Comparison of ENCODE assay signal across 23 cellular contexts in genomic region chr5:68181039-68181599, GRCh38. TPM values are rescaled to one million over a fixed set of nuclear protein-coding genes. Genes with fewer than 3 reads are reported as not detected.
DNase-seq lines count a peak whose midpoint lies in the region; ATAC-seq, FAIRE-seq and TF ChIP-seq lines count a peak whose summit lies in the region.
"Had no signal": no experiment of that assay in that cellular context is flagged by ENCODE, and none has a peak within 500 bp of the region (broad histone marks: within the 10 kb centered on the region; RNA-seq: fewer than 3 reads in every experiment).

No MANE protein-coding gene starts in this region.

- DNase-seq in HepG2 (ENCODE audit: low spot score) (no peak), right lobe of liver (no peak), endodermal cell (no peak), keratinocyte (ENCODE audit: low read depth, low spot score) (no peak), OCI-M1 (lab: John Stamatoyannopoulos, UW) (no peak), midbrain (lab: John Stamatoyannopoulos, UW) (no peak), thyroid gland (no peak)
- no peak for DNase-seq in activated effector memory CD4-positive, alpha-beta T cell treated with anti-CD3 and anti-CD28 coated beads, Interleukin-2, amount 50 U/mL, for 16 hours
- DNase-seq: 8988T, ACHN, BE2C, Kasumi-1, MV-4-11, NCI-H1105, NCI-H146, NCI-H2029, NCI-H446 treated with DMSO at 0.1 percent for 48 hours, NCI-H526, Peyer's patch, SHP77 treated with DMSO at 0.1 percent for 48 hours had no signal

- no TSS peak for BruUV-seq in HepG2 (replicated peaks; lab: Mats Ljungman, UMichigan)

- in situ Hi-C loops in HepG2 (cut with HindIII; ENCODE audit: extremely low pct_ligation_motif_present, low pct_unique_long_range_greater_than_20kb) = no loop called here

- H3K4me3 ChIP-seq in HepG2 (replicated peaks in 1 of 3; ENCODE audit: insufficient read depth in 1 of 3, low read depth in 2 of 3, low read length in 3 of 3) = no peak overlapping the region
- no peak overlapping the region for H3K4me3 ChIP-seq in right lobe of liver
- H3K4me3 ChIP-seq in endodermal cell (ENCODE audit: low read length) = no peak overlapping the region
- H3K4me3 ChIP-seq in keratinocyte (ENCODE audit: control insufficient read depth in 2 of 3, extremely low read depth in 1 of 3, insufficient read depth in 2 of 3, low read depth in 1 of 3, low read length in 3 of 3) = no peak overlapping the region
- no peak overlapping the region for H3K4me3 ChIP-seq in thyroid gland (replicated peaks in 1 of 3)
- H3K4me3 ChIP-seq: Peyer's patch, SK-N-MC had no signal

- H3K27ac ChIP-seq in HepG2 (ENCODE audit: extremely low read length, insufficient read depth, low read length) = no peak overlapping the region
- H3K27ac ChIP-seq in right lobe of liver = no peak overlapping the region
- no peak overlapping the region for H3K27ac ChIP-seq in endodermal cell (ENCODE audit: low read depth, low read length)
- H3K27ac ChIP-seq in keratinocyte (ENCODE audit: control insufficient read depth, insufficient read depth, low read length) = no peak overlapping the region
- no peak overlapping the region for H3K27ac ChIP-seq in thyroid gland
- H3K27ac ChIP-seq: SK-N-MC had no signal

- POLR2A ChIA-PET in HepG2 (lab: Yijun Ruan, JAX) = interaction anchor here (3.4 kb wide), 1 partner anchor 35 kb away, joined by 20 read pairs; the partner anchor contains the start of gene PIK3R1

- H3K27me3 Mint-ChIP-seq in endodermal cell (ENCODE audit: insufficient read depth) = peaks cover 7% of the 10 kb centered on the region

- TF ChIP-seq POLR2A in HepG2 (IDR thresholded peaks at IDR 0.05; ENCODE audit: insufficient read depth in 1 of 2, low read depth in 2 of 2, low read length in 2 of 2) (no peak), right lobe of liver (IDR thresholded peaks at IDR 0.05) (no peak), thyroid gland (IDR thresholded peaks at IDR 0.05) (no peak)

- H3K27ac Mint-ChIP-seq in endodermal cell = no peak overlapping the region

- H3K9me3 ChIP-seq in HepG2 (ENCODE audit: low read length) (no peaks in the 10 kb centered on the region), right lobe of liver (no peaks in the 10 kb centered on the region), endodermal cell (ENCODE audit: control insufficient read depth, low read length) (peaks cover 8% of the 10 kb centered on the region), keratinocyte (ENCODE audit: control insufficient read depth, low read depth, low read length) (no peaks in the 10 kb centered on the region), thyroid gland (no peaks in the 10 kb centered on the region)
- H3K9me3 ChIP-seq: BE2C, Peyer's patch had no signal

- H2AFZ ChIP-seq in HepG2 (ENCODE audit: low read length) (no peak overlapping the region), keratinocyte (ENCODE audit: control insufficient read depth, low read length) (no peak overlapping the region)

- TF ChIP-seq EP300 in HepG2 (IDR thresholded peaks at IDR 0.05; ENCODE audit: low read depth in 2 of 2, low read length in 2 of 2) (no peak), HepG2 (CRISPR knock-in tag; IDR thresholded peaks at IDR 0.05; ENCODE audit: borderline replicate concordance) (no peak)

- H3K4me2 ChIP-seq in HepG2 (ENCODE audit: low read depth, low read length) = no peak overlapping the region
- no peak overlapping the region for H3K4me2 ChIP-seq in keratinocyte (ENCODE audit: control insufficient read depth, extremely low read depth, insufficient read depth, low read depth, low read length)

- TF ChIP-seq CTCF in HepG2 (CRISPR knock-in tag; IDR thresholded peaks at IDR 0.05) = no peak
- TF ChIP-seq CTCF in right lobe of liver (IDR thresholded peaks at IDR 0.05) = no peak
- TF ChIP-seq CTCF in endodermal cell (conservative IDR thresholded peaks at IDR 0.05) = peak; percentile 18
- TF ChIP-seq CTCF in keratinocyte (optimal IDR thresholded peaks at IDR 0.05 in 1 of 3, IDR thresholded peaks at IDR 0.05 in 1 of 3, conservative IDR thresholded peaks at IDR 0.05 in 1 of 3; ENCODE audit: extremely low read depth in 1 of 3, insufficient read depth in 2 of 3, low read length in 3 of 3) = no peak
- TF ChIP-seq CTCF in thyroid gland (IDR thresholded peaks at IDR 0.05) = no peak

- H3K9me3 Mint-ChIP-seq in endodermal cell = peaks cover 9% of the 10 kb centered on the region

- intact Hi-C loops in HepG2 (cut with micrococcal nuclease; ENCODE audit: unreplicated experiment) = no loop called here
- intact Hi-C loops in right lobe of liver (cut with DNase I) = no loop called here
- intact Hi-C loops in thyroid gland (cut with DNase I) = no loop called here

- ATAC-seq in HepG2 (no peak), right lobe of liver (no peak)

- no peaks in the 10 kb centered on the region for H4K20me1 ChIP-seq in HepG2 (ENCODE audit: insufficient read depth, low read length)
- no peaks in the 10 kb centered on the region for H4K20me1 ChIP-seq in keratinocyte (ENCODE audit: control insufficient read depth, extremely low read depth, insufficient read depth, low read length)

- H3K36me3 ChIP-seq in HepG2 (replicated peaks in 1 of 2; ENCODE audit: control insufficient read depth in 1 of 2, insufficient read depth in 2 of 2, low read length in 2 of 2) (no peaks in the 10 kb centered on the region), right lobe of liver (no peaks in the 10 kb centered on the region), endodermal cell (ENCODE audit: control insufficient read depth, insufficient read depth, low read length) (no peaks in the 10 kb centered on the region), keratinocyte (ENCODE audit: control insufficient read depth in 2 of 2, extremely low read depth in 1 of 2, insufficient read depth in 2 of 2, low read length in 2 of 2) (no peaks in the 10 kb centered on the region), thyroid gland (no peaks in the 10 kb centered on the region)
- H3K36me3 ChIP-seq: BE2C, Peyer's patch had no signal

- H3K27me3 ChIP-seq in HepG2 (ENCODE audit: control insufficient read depth in 1 of 2, insufficient read depth in 2 of 2, low read length in 2 of 2) (no peaks in the 10 kb centered on the region), right lobe of liver (no peaks in the 10 kb centered on the region), endodermal cell (ENCODE audit: control insufficient read depth, insufficient read depth, low read length, poor library complexity, severe bottlenecking) (no peaks in the 10 kb centered on the region), keratinocyte (ENCODE audit: control insufficient read depth, extremely low read depth, insufficient read depth, low read length) (no peaks in the 10 kb centered on the region), thyroid gland (no peaks in the 10 kb centered on the region)
- H3K27me3 ChIP-seq: BE2C, Peyer's patch had no signal

- dilution Hi-C loops in keratinocyte (cut with MboI; ENCODE audit: extremely low pct_ligation_motif_present, low sequenced_read_pairs) = no loop called here

- no peak overlapping the region for H3K4me3 Mint-ChIP-seq in endodermal cell

- H3K4me1 ChIP-seq in HepG2 (ENCODE audit: insufficient read depth, low read length) = peaks cover 35% of the 10 kb centered on the region
- peaks cover 0 to 15% (median 0%) of the 10 kb centered on the region in 4 donors for H3K4me1 ChIP-seq in right lobe of liver
- no peaks in the 10 kb centered on the region for H3K4me1 ChIP-seq in endodermal cell (ENCODE audit: control insufficient read depth, insufficient read depth, low read length)
- H3K4me1 ChIP-seq in keratinocyte (ENCODE audit: control insufficient read depth, extremely low read depth, insufficient read depth, low read length) = peaks cover 12% of the 10 kb centered on the region
- no peaks in the 10 kb centered on the region for H3K4me1 ChIP-seq in thyroid gland
- H3K4me1 ChIP-seq: BE2C had no signal

- H3K4me1 Mint-ChIP-seq in endodermal cell = peaks cover 10% of the 10 kb centered on the region

- FAIRE-seq in HepG2 (lab: Jason Lieb, UNC) (no peak), keratinocyte (lab: Jason Lieb, UNC) (peak; percentile 29)
- FAIRE-seq: D721Med, H54 had no signal

- 74% methylated on average over 3 of the region's 3 CpGs for WGBS in HepG2 (ENCODE audit: low lambda C conversion rate)
- WGBS in right lobe of liver (ENCODE audit: insufficient coverage, low coverage, low lambda C conversion rate, missing lambda C conversion rate) = 100% methylated on average over 3 of the region's 3 CpGs
- WGBS in endodermal cell (ENCODE audit: insufficient coverage in 1 of 2, insufficient read length in 1 of 2), 2 experiments = 77 to 100% methylated on average over 2 to 3 of the region's 3 CpGs
- 96 to 97% methylated on average over 3 of the region's 3 CpGs for WGBS in thyroid gland, 2 donors

- no peaks in the 10 kb centered on the region for H3K9me1 ChIP-seq in keratinocyte (ENCODE audit: control insufficient read depth, extremely low read depth, insufficient read depth, low read length)

- no peaks in the 10 kb centered on the region for H3K36me3 Mint-ChIP-seq in endodermal cell (ENCODE audit: low read depth)

- no peak overlapping the region for H3K9ac ChIP-seq in HepG2 (ENCODE audit: insufficient read depth, low read depth, low read length)
- H3K9ac ChIP-seq in endodermal cell (ENCODE audit: extremely low read depth, low read length, poor library complexity, severe bottlenecking) = no peak overlapping the region
- H3K9ac ChIP-seq in keratinocyte (ENCODE audit: control insufficient read depth, extremely low read depth, insufficient read depth, low read length) = no peak overlapping the region

- no peaks in the 10 kb centered on the region for H3K79me2 ChIP-seq in HepG2 (ENCODE audit: insufficient read depth, low read length)
- no peaks in the 10 kb centered on the region for H3K79me2 ChIP-seq in keratinocyte (ENCODE audit: control insufficient read depth, insufficient read depth, low read length)

- TF ChIP-seq RAD21 in HepG2 (CRISPR knock-in tag; IDR thresholded peaks at IDR 0.05) = no peak

- CTCF ChIA-PET in HepG2 (lab: Yijun Ruan, JAX; ENCODE audit: low intra/inter-chr PET ratio, low total read pairs) = no interaction called here

RNA-seq across cellular contexts. Expression of gene PIK3R1, which starts 34.4 kb away (rescaled TPM):
- total RNA-seq in HepG2 (2016; rRNA removed; fragmentation: Illumina TruSeq; extraction: Trizol) (21.3 and 26.0 TPM in 2 replicates), right lobe of liver (100 to 1,000 TPM in 2 of 6 experiments, 10 to 100 TPM in 4; 36.3 to 173 (median 72.8) TPM), endodermal cell (10 to 100 TPM; 29.8 to 30.2 TPM), thyroid gland (100 to 1,000 TPM in 1 of 4 donors, 10 to 100 TPM in 3; 86.1 to 107 (median 94.8) TPM)
- total RNA-seq in HepG2 (2016; cell fraction: cytosol; rRNA removed; fragmentation: Illumina TruSeq; extraction: Trizol; ENCODE audit: low read depth) = 15.6 and 18.1 TPM in 2 replicates
- 23.2 and 24.7 TPM in 2 replicates for total RNA-seq in HepG2 (2016; cell fraction: insoluble cytoplasmic fraction; rRNA removed; fragmentation: Illumina TruSeq; extraction: Trizol)
- total RNA-seq in HepG2 (2016; cell fraction: membrane; rRNA removed; fragmentation: Illumina TruSeq; extraction: Trizol) = 8.9 and 10.9 TPM in 2 replicates
- total RNA-seq in HepG2 (2016; cell fraction: nucleus; rRNA removed; fragmentation: Illumina TruSeq; extraction: Trizol) = 42.9 and 43.7 TPM in 2 replicates
- polyA plus RNA-seq in HepG2 (2011; rRNA removed) (6.4 and 8.4 TPM in 2 replicates), keratinocyte (6.6 to 16.7 TPM (median 13.9 TPM) in 3 replicates)
- 3.4 and 4.1 TPM in 2 replicates for polyA plus RNA-seq in HepG2 (2011; cell fraction: cytosol; rRNA removed)
- 4.4 and 7.1 TPM in 2 replicates for polyA plus RNA-seq in HepG2 (2011; cell fraction: nucleus; rRNA removed)
- 7.9 and 11.9 TPM in 2 replicates for polyA plus RNA-seq in HepG2 (2012)
- 0.45 and 0.52 TPM in 2 replicates for polyA plus RNA-seq in HepG2 (2016; cell fraction: cytosol; fragmentation: Illumina TruSeq; extraction: Trizol; ENCODE audit: low read depth)
- 19.5 and 20.2 TPM in 2 replicates for polyA plus RNA-seq in HepG2 (2016; cell fraction: insoluble cytoplasmic fraction; fragmentation: Illumina TruSeq; extraction: Trizol; ENCODE audit: low read depth)
- 1.8 and 2.2 TPM in 2 replicates for polyA plus RNA-seq in HepG2 (2016; cell fraction: membrane; fragmentation: Illumina TruSeq; extraction: Trizol; ENCODE audit: low read depth)
- 35.9 and 42.5 TPM in 2 replicates for polyA plus RNA-seq in HepG2 (2016; cell fraction: nucleus; fragmentation: Illumina TruSeq; extraction: Trizol; ENCODE audit: insufficient read depth, low read depth)
- polyA minus RNA-seq in HepG2 (2011; rRNA and poly(A)+ RNA removed; ENCODE audit: low replicate concordance) = 0.19 and 11.0 TPM in 2 replicates
- 9.1 and 9.7 TPM in 2 replicates for polyA minus RNA-seq in HepG2 (2011; cell fraction: cytosol; rRNA and poly(A)+ RNA removed)
- 46.5 and 49.8 TPM in 2 replicates for polyA minus RNA-seq in HepG2 (2011; cell fraction: nucleus; rRNA and poly(A)+ RNA removed)
- polyA plus RNA-seq in endodermal cell (2013, experiment 1 of 2) = 29.8 TPM
- 31.2 TPM for polyA plus RNA-seq in endodermal cell (2013, experiment 2 of 2)
- polyA plus RNA-seq in keratinocyte (2011; ENCODE audit: low read depth) = 40.8 TPM
- polyA plus RNA-seq in keratinocyte (2011; cell fraction: cytosol; rRNA removed) = 7.0 and 9.9 TPM in 2 replicates
- 16.0 and 17.5 TPM in 2 replicates for polyA plus RNA-seq in keratinocyte (2011; cell fraction: nucleus; rRNA removed)
- polyA plus RNA-seq in keratinocyte (2012; ENCODE audit: low replicate concordance) = 14.4 and 15.8 TPM in 2 replicates
- 31.5 to 55.5 TPM (median 53.6 TPM) in 3 replicates for polyA minus RNA-seq in keratinocyte
- polyA minus RNA-seq in keratinocyte (2011; cell fraction: cytosol; rRNA and poly(A)+ RNA removed) = 15.3 TPM
- 22.4 and 50.5 TPM in 2 replicates for polyA minus RNA-seq in keratinocyte (2011; cell fraction: nucleus; rRNA and poly(A)+ RNA removed)
